ENCODE assay signal across 22 cellular contexts in genomic region chr21:42694751-42695150, GRCh38. TPM values are rescaled to one million over a fixed set of nuclear protein-coding genes. Genes with fewer than 3 reads are reported as not detected.
"Had no signal": no experiment of that assay in that cellular context is flagged by ENCODE, and none has a peak within 500 bp of the region (broad histone marks: within the 10 kb centered on the region; RNA-seq: fewer than 3 reads in every experiment).

No MANE protein-coding gene starts in this region.

- ATAC-seq: activated CD8-positive, alpha-beta T cell treated with anti-CD3 and anti-CD28 coated beads, Interleukin-2, amount 10 ng/mL, durations not matched to agents 7 days and 5 days; T-cell had no signal

- DNase-seq: activated CD4-positive, CD25-positive, alpha-beta regulatory T cell; activated CD8-positive, alpha-beta memory T cell treated with anti-CD3 and anti-CD28 coated beads, Interleukin-2, amount 50 U/mL, for 48 hours; activated CD8-positive, alpha-beta T cell treated with anti-CD3 and anti-CD28 coated beads, Interleukin-2, amount 10 ng/mL, durations not matched to agents 7 days and 5 days; activated naive CD4-positive, alpha-beta T cell treated with anti-CD3 and anti-CD28 coated beads for 36 hours; activated T-cell treated with anti-CD3 and anti-CD28 coated beads, Interleukin-2, amount 50 U/mL, for 1 hour; amygdala; NCI-H1092; NCI-H1417; NCI-H1930; NCI-H2171; NCI-H2227 treated with DMSO at 0.1 percent for 48 hours; NCI-H510A; NCI-H526 treated with DMSO at 0.1 percent for 48 hours; NCI-H82; SIG-M5; T-cell; T-helper 2 cell; T1000 had no signal

- H3K9me3 Mint-ChIP-seq: activated naive CD4-positive, alpha-beta T cell treated with anti-CD3 and anti-CD28 coated beads for 36 hours; T-cell had no signal

- H3K4me3 Mint-ChIP-seq: activated CD8-positive, alpha-beta T cell treated with anti-CD3 and anti-CD28 coated beads, Interleukin-2, amount 10 ng/mL, durations not matched to agents 7 days and 5 days; activated naive CD4-positive, alpha-beta T cell treated with anti-CD3 and anti-CD28 coated beads for 36 hours; activated naive CD8-positive, alpha-beta T cell; T-cell had no signal

- H3K27ac Mint-ChIP-seq: activated CD8-positive, alpha-beta T cell treated with anti-CD3 and anti-CD28 coated beads, Interleukin-2, amount 10 ng/mL, durations not matched to agents 7 days and 5 days; activated naive CD4-positive, alpha-beta T cell treated with anti-CD3 and anti-CD28 coated beads for 36 hours; activated naive CD8-positive, alpha-beta T cell; T-cell had no signal

- H3K9ac ChIP-seq: KMS-11 had no signal

- H3K27ac ChIP-seq: KMS-11 had no signal

- H3K27me3 Mint-ChIP-seq: activated naive CD8-positive, alpha-beta T cell; T-cell had no signal

RNA-seq across cellular contexts. Expression of gene PDE9A, which starts 41.3 kb away (rescaled TPM):
- total RNA-seq: MCF 10A, RPMI7951 had no signal
